In genomic region chrX:114924846-114925245, GRCh38 we compare ENCODE assay signal across 19 cellular contexts.
DNase-seq lines count a peak whose midpoint lies in the region; ATAC-seq, FAIRE-seq and TF ChIP-seq lines count a peak whose summit lies in the region.
"Had no signal": no experiment of that assay in that cellular context is flagged by ENCODE, and none has a peak within 500 bp of the region (broad histone marks: within the 10 kb centered on the region; RNA-seq: fewer than 3 reads in every experiment).

No MANE protein-coding gene starts in this region.

- peak; percentile 56 for FAIRE-seq in A549 (lab: Jason Lieb, UNC)

- intact Hi-C loops in spleen (cut with DNase I; ENCODE audit: low total_unique reads): no loop called here
- intact Hi-C loops in activated CD4-positive, alpha-beta T cell treated with anti-CD3 and anti-CD28 coated beads for 36 hours (cut with DNase I, micrococcal nuclease): no loop called here

- H3K27me3 ChIP-seq in adipocyte (replicated peaks; ENCODE audit: control insufficient read depth, insufficient read depth, low read length) (peaks cover 11% of the 10 kb centered on the region), hepatocyte (no peaks in the 10 kb centered on the region), spleen (replicated peaks in 1 of 7) (no peaks in the 10 kb centered on the region), HAP-1 (ENCODE audit: low read depth) (no peaks in the 10 kb centered on the region)
- H3K27me3 ChIP-seq: colonic mucosa had no signal

- TF ChIP-seq RAD21 in A549 (conservative IDR thresholded peaks at IDR 0.05 in 1 of 2, IDR thresholded peaks at IDR 0.05 in 1 of 2): no peak

- TF ChIP-seq POLR2A in A549 (IDR thresholded peaks at IDR 0.05; ENCODE audit: low read length) (no peak), spleen (IDR thresholded peaks at IDR 0.05) (no peak)

- no peaks in the 10 kb centered on the region for H3K4me1 Mint-ChIP-seq in activated CD4-positive, alpha-beta T cell treated with anti-CD3 and anti-CD28 coated beads for 36 hours
- H3K4me1 Mint-ChIP-seq: activated naive CD4-positive, alpha-beta T cell treated with anti-CD3 and anti-CD28 coated beads, Interleukin-2, amount 50 U/mL, for 24 hours; B cell had no signal

- no peaks in the 10 kb centered on the region for H3K9me2 ChIP-seq in hepatocyte (replicated peaks; ENCODE audit: insufficient read depth)

- H3K4me3 ChIP-seq in A549 (no peak overlapping the region), adipocyte (ENCODE audit: low read length) (peak overlapping the region; percentile 26), hepatocyte (no peak overlapping the region), spleen (no peak overlapping the region), HAP-1 (no peak overlapping the region)
- H3K4me3 ChIP-seq: colonic mucosa, mucosa of descending colon had no signal

- H3K4me2 ChIP-seq in A549 (no peak overlapping the region), hepatocyte (peak overlapping the region; percentile 57)

- ATAC-seq in A549 (no peak), GM21529 (IDR thresholded peaks at IDR 0.05; ENCODE audit: unreplicated experiment) (no peak)
- no peak for ATAC-seq in activated CD4-positive, alpha-beta T cell treated with anti-CD3 and anti-CD28 coated beads for 36 hours
- ATAC-seq: activated CD4-positive, CD25-positive, alpha-beta regulatory T cell treated with anti-CD3 and anti-CD28 coated beads, Interleukin-2, amount 50 U/mL, for 24 hours; mucosa of descending colon had no signal

- H3K4me1 ChIP-seq in A549: no peaks in the 10 kb centered on the region
- peaks cover 2% of the 10 kb centered on the region for H3K4me1 ChIP-seq in adipocyte (ENCODE audit: control insufficient read depth, insufficient read depth, low read length)
- H3K4me1 ChIP-seq in hepatocyte (ENCODE audit: insufficient read depth): peaks cover 20% of the 10 kb centered on the region
- H3K4me1 ChIP-seq in spleen: no peaks in the 10 kb centered on the region
- peaks cover 5% of the 10 kb centered on the region for H3K4me1 ChIP-seq in HAP-1
- H3K4me1 ChIP-seq: colonic mucosa had no signal

- DNase-seq in A549 (ENCODE audit: low read depth in 1 of 2, low spot score in 1 of 2): no peak
- DNase-seq in GM04503 (ENCODE audit: low read depth): peak; percentile 2
- DNase-seq in adipocyte (ENCODE audit: low read depth): peak; percentile 65
- peak; percentile 44 for DNase-seq in hepatocyte (ENCODE audit: low spot score)
- no peak for DNase-seq in spleen
- DNase-seq in HAP-1 (ENCODE audit: low spot score in 2 of 2): no peak
- no peak for DNase-seq in activated CD4-positive, alpha-beta T cell treated with anti-CD3 and anti-CD28 coated beads for 36 hours
- DNase-seq: colonic mucosa; DMS153; KG1; mucosa of descending colon; NCI-H1436; NCI-H446 treated with DMSO at 0.1 percent for 48 hours; OCI-M1; stimulated activated CD4-positive, alpha-beta T cell treated with anti-CD3 and anti-CD28 coated beads, Interleukin-12 subunit alpha, Interleukin-12 subunit beta, amount 100 ng/mL, for 4 hours had no signal

- H2AFZ ChIP-seq in hepatocyte: no peak overlapping the region

- POLR2A ChIA-PET in A549 (lab: Yijun Ruan, JAX): no interaction called here
- POLR2A ChIA-PET in activated CD4-positive, alpha-beta T cell treated with anti-CD3 and anti-CD28 coated beads for 36 hours (lab: Charles Lee): no interaction called here

- H3K27ac ChIP-seq in A549 (no peak overlapping the region), hepatocyte (peak overlapping the region; percentile 67), spleen (no peak overlapping the region)
- H3K27ac ChIP-seq: colonic mucosa had no signal

- no peaks in the 10 kb centered on the region for H3K79me2 ChIP-seq in hepatocyte

- in situ Hi-C loops in HAP-1 (cut with MboI; ENCODE audit: low sequenced_read_pairs): no loop called here

- no peak for TF ChIP-seq EP300 in A549 (IDR thresholded peaks at IDR 0.05)

- H3K9me3 Mint-ChIP-seq in activated CD4-positive, alpha-beta T cell treated with anti-CD3 and anti-CD28 coated beads for 36 hours (ENCODE audit: low read depth): peaks cover 3% of the 10 kb centered on the region
- H3K9me3 Mint-ChIP-seq: activated naive CD4-positive, alpha-beta T cell treated with anti-CD3 and anti-CD28 coated beads, Interleukin-2, amount 50 U/mL, for 24 hours had no signal

- H3K36me3 Mint-ChIP-seq in activated CD4-positive, alpha-beta T cell treated with anti-CD3 and anti-CD28 coated beads for 36 hours (ENCODE audit: low read depth): no peaks in the 10 kb centered on the region
- H3K36me3 Mint-ChIP-seq: activated naive CD4-positive, alpha-beta T cell treated with anti-CD3 and anti-CD28 coated beads, Interleukin-2, amount 50 U/mL, for 24 hours had no signal

- H3K4me3 Mint-ChIP-seq in activated CD4-positive, alpha-beta T cell treated with anti-CD3 and anti-CD28 coated beads for 36 hours: no peak overlapping the region
- H3K4me3 Mint-ChIP-seq: activated naive CD4-positive, alpha-beta T cell treated with anti-CD3 and anti-CD28 coated beads, Interleukin-2, amount 50 U/mL, for 24 hours; B cell had no signal

- no peaks in the 10 kb centered on the region for H3K27me3 Mint-ChIP-seq in activated CD4-positive, alpha-beta T cell treated with anti-CD3 and anti-CD28 coated beads for 36 hours
- H3K27me3 Mint-ChIP-seq: activated naive CD4-positive, alpha-beta T cell treated with anti-CD3 and anti-CD28 coated beads, Interleukin-2, amount 50 U/mL, for 24 hours; B cell had no signal

- H3K9me3 ChIP-seq in A549 (no peaks in the 10 kb centered on the region), adipocyte (ENCODE audit: control insufficient read depth, low read length) (no peaks in the 10 kb centered on the region), hepatocyte (ENCODE audit: low read depth) (no peaks in the 10 kb centered on the region), spleen (no peaks in the 10 kb centered on the region), HAP-1 (no peaks in the 10 kb centered on the region)
- H3K9me3 ChIP-seq: colonic mucosa, mucosa of descending colon had no signal

- no peak overlapping the region for H3K27ac Mint-ChIP-seq in activated CD4-positive, alpha-beta T cell treated with anti-CD3 and anti-CD28 coated beads for 36 hours
- H3K27ac Mint-ChIP-seq: activated naive CD4-positive, alpha-beta T cell treated with anti-CD3 and anti-CD28 coated beads, Interleukin-2, amount 50 U/mL, for 24 hours; B cell had no signal

- no peak for TF ChIP-seq CTCF in A549 (IDR thresholded peaks at IDR 0.05)
- no peak for TF ChIP-seq CTCF in hepatocyte (IDR thresholded peaks at IDR 0.05; ENCODE audit: poor library complexity)
- TF ChIP-seq CTCF in spleen (IDR thresholded peaks at IDR 0.05 in 8 of 11, conservative IDR thresholded peaks at IDR 0.05 in 3 of 11): no peak

- H3K36me3 ChIP-seq in adipocyte (ENCODE audit: control insufficient read depth, insufficient read depth, low read length, severe bottlenecking) (no peaks in the 10 kb centered on the region), hepatocyte (replicated peaks; ENCODE audit: insufficient read depth, low read depth) (no peaks in the 10 kb centered on the region), spleen (no peaks in the 10 kb centered on the region), HAP-1 (replicated peaks) (no peaks in the 10 kb centered on the region)
- H3K36me3 ChIP-seq: colonic mucosa had no signal

- CTCF ChIA-PET in A549 (lab: Yijun Ruan, JAX): no interaction called here
- CTCF ChIA-PET in activated CD4-positive, alpha-beta T cell treated with anti-CD3 and anti-CD28 coated beads for 36 hours (lab: Charles Lee): no interaction called here

- no peaks in the 10 kb centered on the region for H4K20me1 ChIP-seq in hepatocyte (ENCODE audit: insufficient read depth, poor library complexity, severe bottlenecking)

- no peak overlapping the region for H3K9ac ChIP-seq in adipocyte (ENCODE audit: low read length)

TF ChIP-seq in A549, 52 proteins besides CTCF, POLR2A, EP300 and RAD21:
- no peak for TF ChIP-seq ATOH8 (CRISPR knock-in tag; IDR thresholded peaks at IDR 0.05; ENCODE audit: low read depth)

Comparison
In these comparisons a context has a peak if more than half of its experiments do, and no peak if none do; other contexts are left out.
1. DNase-seq: peak in GM04503 (single experiment), adipocyte (single experiment) and hepatocyte (single experiment); none in A549 (0 of 2), spleen (single experiment), HAP-1 (0 of 2) and activated CD4-positive, alpha-beta T cell treated with anti-CD3 and anti-CD28 coated beads for 36 hours (single experiment).